In genomic region chr16:57480754-57481230, GRCh38 we compare ENCODE assay signal across 1 cellular context.
TF ChIP-seq lines count a peak whose summit lies in the region.

No MANE protein-coding gene starts in this region.

TF ChIP-seq in IMR-90, 13 proteins besides CTCF, POLR2A, EP300 and RAD21:
- no peak for TF ChIP-seq CEBPB (IDR thresholded peaks at IDR 0.05; ENCODE audit: low read depth, low read length)
- no peak for TF ChIP-seq FOS (IDR thresholded peaks at IDR 0.05; ENCODE audit: low read depth, low read length)
- TF ChIP-seq MAFK (IDR thresholded peaks at IDR 0.05; ENCODE audit: low read depth, low read length), result no peak
- no peak for TF ChIP-seq RCOR1 (IDR thresholded peaks at IDR 0.05; ENCODE audit: insufficient replicate concordance, low read length)
- no peak for TF ChIP-seq RFX5 (IDR thresholded peaks at IDR 0.05; ENCODE audit: low read depth, low read length)
- TF ChIP-seq MXI1 (IDR thresholded peaks at IDR 0.05; ENCODE audit: borderline replicate concordance, low read depth, low read length), result no peak
- no peak for TF ChIP-seq BHLHE40 (IDR thresholded peaks at IDR 0.05; ENCODE audit: low read depth, low read length)
- no peak for TF ChIP-seq CHD1 (IDR thresholded peaks at IDR 0.05; ENCODE audit: low read depth, low read length)
TF ChIP-seq in IMR-90: peak in this region for 0.
